Comparison of ENCODE assay signal across 9 cellular contexts in genomic region chr10:2791774-2792443, GRCh38.
DNase-seq lines count a peak whose midpoint lies in the region; ATAC-seq and TF ChIP-seq lines count a peak whose summit lies in the region.
"Had no signal": no experiment of that assay in that cellular context is flagged by ENCODE, and none has a peak within 500 bp of the region (broad histone marks: within the 10 kb centered on the region; RNA-seq: fewer than 3 reads in every experiment).

No MANE protein-coding gene starts in this region.

- intact Hi-C loops in PC-9 (cut with micrococcal nuclease; ENCODE audit: unreplicated experiment), result no loop called here

- H3K79me2 ChIP-seq in PC-9 (ENCODE audit: low read depth), result no peaks in the 10 kb centered on the region

- H3K27ac ChIP-seq in brain microvascular endothelial cell (no peak overlapping the region), PC-9 (no peak overlapping the region)

- in situ Hi-C loops in brain microvascular endothelial cell (cut with HindIII; ENCODE audit: low pct_ligation_motif_present, low sequenced_read_pairs), result no loop called here

- peak; percentile 41 for DNase-seq in stimulated activated CD4-positive, alpha-beta T cell treated with anti-CD3 and anti-CD28 coated beads, Interleukin-15, amount 100 ng/mL, for 24 hours
- no peak for DNase-seq in stimulated activated CD4-positive, alpha-beta T cell treated with anti-CD3 and anti-CD28 coated beads, Interleukin-2, amount 100 ng/mL, for 48 hours
- DNase-seq in brain microvascular endothelial cell (no peak), ureter (ENCODE audit: low spot score) (no peak), PC-9 (no peak)
- DNase-seq in effector memory CD8-positive, alpha-beta T cell, result no peak
- DNase-seq: caudate nucleus had no signal

- H3K9me3 Mint-ChIP-seq in effector memory CD8-positive, alpha-beta T cell, result peaks cover 2 to 7% of the 10 kb centered on the region in 2 donors

- peaks cover 8 to 26% of the 10 kb centered on the region in 2 donors for H3K27me3 Mint-ChIP-seq in effector memory CD8-positive, alpha-beta T cell

- peaks cover 0 to 2% of the 10 kb centered on the region in 2 donors for H3K4me1 Mint-ChIP-seq in effector memory CD8-positive, alpha-beta T cell (ENCODE audit: low read depth in 2 of 2)

- H3K36me3 ChIP-seq in brain microvascular endothelial cell (replicated peaks) (no peaks in the 10 kb centered on the region), PC-9 (ENCODE audit: low read depth) (no peaks in the 10 kb centered on the region)

- CTCF ChIA-PET in PC-9 (lab: Charles Lee), result no interaction called here

- no peaks in the 10 kb centered on the region for H4K20me1 ChIP-seq in PC-9 (ENCODE audit: insufficient read depth)

- ATAC-seq in GM21825 (IDR thresholded peaks at IDR 0.05; ENCODE audit: unreplicated experiment) (peak; percentile 73), HG03571 (IDR thresholded peaks at IDR 0.05; ENCODE audit: unreplicated experiment) (peak; percentile 80)
- no peak for ATAC-seq in effector memory CD8-positive, alpha-beta T cell (replicated peaks)

- H3K27me3 ChIP-seq in brain microvascular endothelial cell (replicated peaks) (no peaks in the 10 kb centered on the region), PC-9 (ENCODE audit: insufficient read depth, low read depth) (peaks cover 26% of the 10 kb centered on the region)

- no peaks in the 10 kb centered on the region for H3K9me3 ChIP-seq in PC-9 (ENCODE audit: insufficient read depth, low read depth)

- POLR2A ChIA-PET in PC-9 (lab: Charles Lee; ENCODE audit: unreplicated experiment), result no interaction called here

- no peaks in the 10 kb centered on the region for H3K36me3 Mint-ChIP-seq in effector memory CD8-positive, alpha-beta T cell (ENCODE audit: insufficient read depth)

- no peaks in the 10 kb centered on the region for H3F3A ChIP-seq in PC-9 (ENCODE audit: insufficient read depth, low read depth)

- no peak overlapping the region for H2AFZ ChIP-seq in PC-9

- no peaks in the 10 kb centered on the region for H3K4me1 ChIP-seq in PC-9 (replicated peaks; ENCODE audit: insufficient read depth)

- no TSS peak for BruUV-seq in PC-9 (replicated peaks; lab: Mats Ljungman, UMichigan)

- no peak overlapping the region for H3K4me3 Mint-ChIP-seq in effector memory CD8-positive, alpha-beta T cell

- H3K9me2 ChIP-seq in PC-9 (ENCODE audit: insufficient read depth), result no peaks in the 10 kb centered on the region

- H3K27ac Mint-ChIP-seq in effector memory CD8-positive, alpha-beta T cell, result no peak overlapping the region

- TF ChIP-seq CTCF in brain microvascular endothelial cell (IDR thresholded peaks at IDR 0.05; ENCODE audit: low read depth, low read length, missing control alignments) (no peak), PC-9 (conservative IDR thresholded peaks at IDR 0.05) (no peak)

- no peak overlapping the region for H3K4me2 ChIP-seq in PC-9

- H3K4me3 ChIP-seq in brain microvascular endothelial cell (ENCODE audit: low read depth, low read length) (no peak overlapping the region), PC-9 (no peak overlapping the region)
